In the genomic region with DNA sequence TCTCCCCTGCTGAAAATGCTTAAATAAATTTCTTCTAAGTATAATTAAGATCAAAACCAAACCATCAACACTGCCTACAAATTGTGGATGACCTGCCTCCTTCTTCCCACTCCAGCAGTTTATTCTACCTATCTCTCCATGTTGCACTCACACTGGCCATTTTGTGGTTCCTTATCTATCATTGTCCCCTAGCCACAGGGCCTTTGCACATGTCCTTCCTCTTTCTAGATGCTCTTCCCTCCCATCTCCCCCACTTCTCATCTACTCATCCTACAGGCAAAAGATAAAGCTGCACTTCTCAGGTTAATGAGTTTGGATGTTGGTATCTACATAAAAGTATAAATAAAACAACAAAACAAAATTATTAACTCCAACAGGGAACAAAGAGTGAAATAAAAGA, we compare ENCODE assay signal across 23 cellular contexts.
"Had no signal": no experiment of that assay in that cellular context is flagged by ENCODE, and none has a peak within 500 bp of the region (broad histone marks: within the 10 kb centered on the region; RNA-seq: fewer than 3 reads in every experiment).

No MANE protein-coding gene starts in this region.

- H3K4me1 ChIP-seq: SJSA1 had no signal

- H3K4me3 Mint-ChIP-seq: IgD-negative memory B cell had no signal

- H3K4me1 Mint-ChIP-seq: IgD-negative memory B cell had no signal

- H3K9me3 ChIP-seq: SJSA1 had no signal

- H3K4me3 ChIP-seq: SJSA1, SK-N-MC had no signal

- H3K27me3 ChIP-seq: SJSA1 had no signal

- DNase-seq: KBM-7, MV-4-11, NCI-H1092, NCI-H1436, NCI-H187, NCI-H2029, NCI-H2081 treated with DMSO at 0.1 percent for 48 hours, NCI-H2171, NCI-H226, NCI-H446, NCI-H510A, NCI-H524 treated with DMSO at 0.1 percent for 48 hours, NCI-H69, NCI-H774, PC-3, SHP77 treated with DMSO at 0.1 percent for 48 hours, T-helper 1 cell had no signal

- H3K27ac ChIP-seq: HL-60, RWPE1, SJSA1, SK-N-MC had no signal

- H3K27ac Mint-ChIP-seq: IgD-negative memory B cell had no signal

- H3K36me3 ChIP-seq: SJSA1 had no signal

- FAIRE-seq: HTR-8/SVneo had no signal
